Comparison of ENCODE assay signal across 20 cellular contexts in the genomic region with DNA sequence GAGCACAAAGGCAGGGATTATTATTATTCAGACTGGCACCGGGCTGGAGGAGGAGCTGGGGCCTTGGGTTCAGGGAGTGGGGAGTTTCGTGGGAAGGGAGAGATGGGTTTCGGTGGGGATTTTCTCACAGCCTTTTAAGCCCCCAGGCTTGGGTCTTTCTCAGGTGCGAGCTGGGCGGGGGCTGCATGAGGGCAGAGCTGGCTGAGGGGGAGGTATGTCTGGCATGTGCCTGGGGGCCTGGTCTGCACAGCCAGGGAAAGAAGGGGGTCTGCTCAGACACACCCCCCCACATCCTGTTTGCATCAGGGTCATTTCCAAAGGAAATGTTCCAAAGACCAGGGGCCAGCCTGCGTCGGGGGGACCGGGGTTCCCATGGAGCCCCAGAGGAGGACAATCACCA. TPM values are rescaled to one million over a fixed set of nuclear protein-coding genes. Genes with fewer than 3 reads are reported as not detected.
"Had no signal": no experiment of that assay in that cellular context is flagged by ENCODE, and none has a peak within 500 bp of the region (broad histone marks: within the 10 kb centered on the region; RNA-seq: fewer than 3 reads in every experiment).

No MANE protein-coding gene starts in this region.

- H3K27me3 Mint-ChIP-seq: activated CD8-positive, alpha-beta T cell treated with anti-CD3 and anti-CD28 coated beads for 36 hours; activated T-helper 17 cell treated with anti-CD3 and anti-CD28 coated beads, Interleukin-2, amount 50 U/mL, for 72 hours had no signal

- ATAC-seq: activated CD8-positive, alpha-beta T cell treated with anti-CD3 and anti-CD28 coated beads for 36 hours; activated T-helper 17 cell treated with anti-CD3 and anti-CD28 coated beads, Interleukin-2, amount 50 U/mL, for 72 hours; body of pancreas; naive thymus-derived CD4-positive, alpha-beta T cell; sciatic nerve had no signal

- H3K36me3 ChIP-seq: left ventricle myocardium inferior, thoracic aorta had no signal

- H3K9me3 Mint-ChIP-seq: activated CD4-positive, alpha-beta T cell treated with anti-CD3 and anti-CD28 coated beads, Interleukin-2, amount 10 ng/mL, durations not matched to agents 24 days and 14 days; activated CD8-positive, alpha-beta T cell treated with anti-CD3 and anti-CD28 coated beads for 36 hours; activated naive CD8-positive, alpha-beta T cell treated with anti-CD3 and anti-CD28 coated beads for 36 hours; activated T-helper 17 cell treated with anti-CD3 and anti-CD28 coated beads, Interleukin-2, amount 50 U/mL, for 72 hours; naive thymus-derived CD4-positive, alpha-beta T cell had no signal

- H3K27ac ChIP-seq: body of pancreas, dorsolateral prefrontal cortex, left ventricle myocardium inferior, thoracic aorta had no signal

- H3K4me3 ChIP-seq: body of pancreas, dorsolateral prefrontal cortex, left ventricle myocardium inferior, smooth muscle cell, thoracic aorta had no signal

- H3K27ac Mint-ChIP-seq: activated CD4-positive, alpha-beta T cell treated with anti-CD3 and anti-CD28 coated beads, Interleukin-2, amount 10 ng/mL, durations not matched to agents 24 days and 14 days; activated CD8-positive, alpha-beta T cell treated with anti-CD3 and anti-CD28 coated beads for 36 hours; activated naive CD8-positive, alpha-beta T cell treated with anti-CD3 and anti-CD28 coated beads for 36 hours; activated T-helper 17 cell treated with anti-CD3 and anti-CD28 coated beads, Interleukin-2, amount 50 U/mL, for 72 hours had no signal

- H3K4me1 Mint-ChIP-seq: activated T-helper 17 cell treated with anti-CD3 and anti-CD28 coated beads, Interleukin-2, amount 50 U/mL, for 72 hours had no signal

- H3K36me3 Mint-ChIP-seq: activated naive CD8-positive, alpha-beta T cell treated with anti-CD3 and anti-CD28 coated beads for 36 hours; naive thymus-derived CD4-positive, alpha-beta T cell had no signal

- H3K4me3 Mint-ChIP-seq: activated CD4-positive, alpha-beta T cell treated with anti-CD3 and anti-CD28 coated beads, Interleukin-2, amount 10 ng/mL, durations not matched to agents 24 days and 14 days; activated CD8-positive, alpha-beta T cell treated with anti-CD3 and anti-CD28 coated beads for 36 hours; activated naive CD8-positive, alpha-beta T cell treated with anti-CD3 and anti-CD28 coated beads for 36 hours; activated T-helper 17 cell treated with anti-CD3 and anti-CD28 coated beads, Interleukin-2, amount 50 U/mL, for 72 hours; naive thymus-derived CD4-positive, alpha-beta T cell had no signal

- H3K4me2 ChIP-seq: smooth muscle cell had no signal

- H3K9me3 ChIP-seq: body of pancreas, left ventricle myocardium inferior, thoracic aorta had no signal

- H3K4me1 ChIP-seq: body of pancreas had no signal

- H3K27me3 ChIP-seq: body of pancreas had no signal

- DNase-seq: activated CD4-positive, alpha-beta T cell treated with anti-CD3 and anti-CD28 coated beads, Interleukin-2, amount 10 ng/mL, durations not matched to agents 24 days and 14 days; activated CD8-positive, alpha-beta T cell treated with anti-CD3 and anti-CD28 coated beads for 36 hours; activated naive CD4-positive, alpha-beta T cell; activated naive CD8-positive, alpha-beta T cell treated with anti-CD3 and anti-CD28 coated beads for 36 hours; activated T-cell treated with anti-CD3 and anti-CD28 coated beads, Interleukin-2, amount 50 U/mL, for 1 hour; amniotic stem cell; body of pancreas; caudate nucleus; dorsolateral prefrontal cortex; foreskin fibroblast; hippocampal formation; left ventricle myocardium inferior; naive thymus-derived CD4-positive, alpha-beta T cell; stimulated activated CD4-positive, alpha-beta T cell treated with anti-CD3 and anti-CD28 coated beads, Interleukin-4, amount 100 ng/mL, for 1 hour; T-helper 9 cell had no signal

- FAIRE-seq: colon had no signal

RNA-seq across cellular contexts. Expression of gene GRHL3, which starts 21.6 kb away (rescaled TPM):
- total RNA-seq: activated CD4-positive, alpha-beta T cell treated with anti-CD3 and anti-CD28 coated beads, Interleukin-2, amount 10 ng/mL, durations not matched to agents 24 days and 14 days; activated CD8-positive, alpha-beta T cell treated with anti-CD3 and anti-CD28 coated beads for 36 hours; activated naive CD8-positive, alpha-beta T cell treated with anti-CD3 and anti-CD28 coated beads for 36 hours; activated T-helper 17 cell treated with anti-CD3 and anti-CD28 coated beads, Interleukin-2, amount 50 U/mL, for 72 hours; body of pancreas; left ventricle myocardium inferior; naive thymus-derived CD4-positive, alpha-beta T cell; sciatic nerve had no signal
- polyA plus RNA-seq: naive thymus-derived CD4-positive, alpha-beta T cell had no signal
